Comparison of ENCODE assay signal across 17 cellular contexts in the genomic region with DNA sequence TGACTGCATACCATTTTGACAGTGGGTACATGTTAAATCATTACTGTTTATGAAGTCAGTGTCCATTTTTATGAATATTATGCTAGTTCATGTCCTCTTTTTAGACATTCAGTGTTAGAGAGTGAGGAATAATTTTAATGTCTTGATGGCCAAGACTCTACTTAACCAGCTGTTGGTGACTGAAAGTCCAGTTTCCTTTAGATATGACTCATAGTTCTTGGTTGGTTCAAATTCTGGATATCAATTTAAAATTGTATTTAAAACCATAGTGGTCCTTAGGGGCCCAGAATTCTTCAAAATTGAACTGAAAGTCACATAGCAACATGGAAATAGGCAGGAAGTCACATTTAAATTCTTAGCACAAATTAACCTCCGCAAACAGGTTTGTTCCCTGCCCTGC.
"Had no signal": no experiment of that assay in that cellular context is flagged by ENCODE, and none has a peak within 500 bp of the region (broad histone marks: within the 10 kb centered on the region; RNA-seq: fewer than 3 reads in every experiment).

No MANE protein-coding gene starts in this region.

- H3K27ac Mint-ChIP-seq: activated T-helper 17 cell treated with anti-CD3 and anti-CD28 coated beads, Interleukin-2, amount 50 U/mL, for 72 hours; type B pancreatic cell had no signal

- DNase-seq: activated CD4-positive, alpha-beta T cell treated with anti-CD3 and anti-CD28 coated beads, Interleukin-2, amount 50 U/mL, for 1 hour; activated naive CD4-positive, alpha-beta T cell treated with Interleukin-2 at 50 U/mL for 16 hours; activated T-cell treated with anti-CD3 and anti-CD28 coated beads for 4 hours; dorsolateral prefrontal cortex; erythroblast; islet precursor cell; mammary epithelial cell; naive thymus-derived CD8-positive, alpha-beta T cell; stimulated activated CD4-positive, alpha-beta T cell treated with anti-CD3 and anti-CD28 coated beads, Interleukin-15, amount 100 ng/mL, for 24 hours; stimulated activated CD4-positive, alpha-beta T cell treated with anti-CD3 and anti-CD28 coated beads, Interleukin-4, amount 100 ng/mL, for 1 hour; stimulated activated naive CD4-positive, alpha-beta T cell treated with Interleukin-2 at 50 U/mL for 16 hours; substantia nigra; T-helper 2 cell had no signal

- H3K4me3 ChIP-seq: hepatocyte had no signal

- H3K9me3 Mint-ChIP-seq: activated T-helper 17 cell treated with anti-CD3 and anti-CD28 coated beads, Interleukin-2, amount 50 U/mL, for 72 hours; naive thymus-derived CD8-positive, alpha-beta T cell; type B pancreatic cell had no signal

- H3K36me3 Mint-ChIP-seq: naive thymus-derived CD8-positive, alpha-beta T cell; type B pancreatic cell had no signal

- H3K4me1 Mint-ChIP-seq: activated T-helper 17 cell treated with anti-CD3 and anti-CD28 coated beads, Interleukin-2, amount 50 U/mL, for 72 hours had no signal

- H3K27me3 ChIP-seq: dorsolateral prefrontal cortex, hepatocyte, neutrophil had no signal

- H3K27ac ChIP-seq: hepatocyte had no signal

- H3K9me3 ChIP-seq: neutrophil had no signal

- ATAC-seq: activated T-helper 17 cell treated with anti-CD3 and anti-CD28 coated beads, Interleukin-2, amount 50 U/mL, for 72 hours; naive thymus-derived CD8-positive, alpha-beta T cell had no signal

- H3K4me3 Mint-ChIP-seq: activated T-helper 17 cell treated with anti-CD3 and anti-CD28 coated beads, Interleukin-2, amount 50 U/mL, for 72 hours; type B pancreatic cell had no signal

- H3K36me3 ChIP-seq: neutrophil had no signal
